ENCODE assay signal across 1 cellular context in genomic region chr10:58268454-58268945, GRCh38.
TF ChIP-seq lines count a peak whose summit lies in the region.

No MANE protein-coding gene starts in this region.

TF ChIP-seq in HepG2, 621 proteins besides CTCF, POLR2A, EP300 and RAD21 (continued from another document):
- TF ChIP-seq, protein P1, sequence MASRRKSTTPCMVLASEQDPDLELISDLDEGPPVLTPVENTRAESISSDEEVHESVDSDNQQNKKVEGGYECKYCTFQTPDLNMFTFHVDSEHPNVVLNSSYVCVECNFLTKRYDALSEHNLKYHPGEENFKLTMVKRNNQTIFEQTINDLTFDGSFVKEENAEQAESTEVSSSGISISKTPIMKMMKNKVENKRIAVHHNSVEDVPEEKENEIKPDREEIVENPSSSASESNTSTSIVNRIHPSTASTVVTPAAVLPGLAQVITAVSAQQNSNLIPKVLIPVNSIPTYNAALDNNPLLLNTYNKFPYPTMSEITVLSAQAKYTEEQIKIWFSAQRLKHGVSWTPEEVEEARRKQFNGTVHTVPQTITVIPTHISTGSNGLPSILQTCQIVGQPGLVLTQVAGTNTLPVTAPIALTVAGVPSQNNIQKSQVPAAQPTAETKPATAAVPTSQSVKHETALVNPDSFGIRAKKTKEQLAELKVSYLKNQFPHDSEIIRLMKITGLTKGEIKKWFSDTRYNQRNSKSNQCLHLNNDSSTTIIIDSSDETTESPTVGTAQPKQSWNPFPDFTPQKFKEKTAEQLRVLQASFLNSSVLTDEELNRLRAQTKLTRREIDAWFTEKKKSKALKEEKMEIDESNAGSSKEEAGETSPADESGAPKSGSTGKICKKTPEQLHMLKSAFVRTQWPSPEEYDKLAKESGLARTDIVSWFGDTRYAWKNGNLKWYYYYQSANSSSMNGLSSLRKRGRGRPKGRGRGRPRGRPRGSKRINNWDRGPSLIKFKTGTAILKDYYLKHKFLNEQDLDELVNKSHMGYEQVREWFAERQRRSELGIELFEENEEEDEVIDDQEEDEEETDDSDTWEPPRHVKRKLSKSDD (CRISPR knock-in tag; IDR thresholded peaks at IDR 0.05; ENCODE audit: low read depth), result no peak
- peak; percentile 97 for TF ChIP-seq ZEB1 (IDR thresholded peaks at IDR 0.05; ENCODE audit: insufficient replicate concordance, low read depth)
- TF ChIP-seq, protein P2, sequence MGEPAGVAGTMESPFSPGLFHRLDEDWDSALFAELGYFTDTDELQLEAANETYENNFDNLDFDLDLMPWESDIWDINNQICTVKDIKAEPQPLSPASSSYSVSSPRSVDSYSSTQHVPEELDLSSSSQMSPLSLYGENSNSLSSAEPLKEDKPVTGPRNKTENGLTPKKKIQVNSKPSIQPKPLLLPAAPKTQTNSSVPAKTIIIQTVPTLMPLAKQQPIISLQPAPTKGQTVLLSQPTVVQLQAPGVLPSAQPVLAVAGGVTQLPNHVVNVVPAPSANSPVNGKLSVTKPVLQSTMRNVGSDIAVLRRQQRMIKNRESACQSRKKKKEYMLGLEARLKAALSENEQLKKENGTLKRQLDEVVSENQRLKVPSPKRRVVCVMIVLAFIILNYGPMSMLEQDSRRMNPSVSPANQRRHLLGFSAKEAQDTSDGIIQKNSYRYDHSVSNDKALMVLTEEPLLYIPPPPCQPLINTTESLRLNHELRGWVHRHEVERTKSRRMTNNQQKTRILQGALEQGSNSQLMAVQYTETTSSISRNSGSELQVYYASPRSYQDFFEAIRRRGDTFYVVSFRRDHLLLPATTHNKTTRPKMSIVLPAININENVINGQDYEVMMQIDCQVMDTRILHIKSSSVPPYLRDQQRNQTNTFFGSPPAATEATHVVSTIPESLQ (CRISPR knock-in tag; conservative IDR thresholded peaks at IDR 0.05), result no peak
- TF ChIP-seq ZBTB14 (CRISPR knock-in tag; IDR thresholded peaks at IDR 0.05), result no peak
- 0 out of 2 replicates have a peak, but pooled peaks have one; percentile 20 for TF ChIP-seq ZNF414 (CRISPR knock-in tag; IDR thresholded peaks at IDR 0.05)
- TF ChIP-seq EED (CRISPR knock-in tag; IDR thresholded peaks at IDR 0.05), result no peak
- no peak for TF ChIP-seq HNRNPH1 (optimal IDR thresholded peaks at IDR 0.05; ENCODE audit: low read depth, low read length)
- 0 out of 2 replicates have a peak, but pooled peaks have one; percentile 3 for TF ChIP-seq XBP1 (CRISPR knock-in tag; IDR thresholded peaks at IDR 0.05)
- no peak for TF ChIP-seq PPARG (CRISPR knock-in tag; conservative IDR thresholded peaks at IDR 0.05)
- TF ChIP-seq ZNF83 (CRISPR knock-in tag; IDR thresholded peaks at IDR 0.05; ENCODE audit: borderline replicate concordance), result no peak
- no peak for TF ChIP-seq ZFP90 (CRISPR knock-in tag; IDR thresholded peaks at IDR 0.05; ENCODE audit: borderline replicate concordance)
- TF ChIP-seq SRSF9 (IDR thresholded peaks at IDR 0.05; ENCODE audit: borderline replicate concordance, insufficient read depth, low read depth, low read length, poor library complexity, severe bottlenecking), result no peak
- TF ChIP-seq CCAR2 (optimal IDR thresholded peaks at IDR 0.05; ENCODE audit: low read depth, low read length), result peak; percentile 73
- TF ChIP-seq RARA (CRISPR knock-in tag; IDR thresholded peaks at IDR 0.05), result no peak
- TF ChIP-seq, protein P3, sequence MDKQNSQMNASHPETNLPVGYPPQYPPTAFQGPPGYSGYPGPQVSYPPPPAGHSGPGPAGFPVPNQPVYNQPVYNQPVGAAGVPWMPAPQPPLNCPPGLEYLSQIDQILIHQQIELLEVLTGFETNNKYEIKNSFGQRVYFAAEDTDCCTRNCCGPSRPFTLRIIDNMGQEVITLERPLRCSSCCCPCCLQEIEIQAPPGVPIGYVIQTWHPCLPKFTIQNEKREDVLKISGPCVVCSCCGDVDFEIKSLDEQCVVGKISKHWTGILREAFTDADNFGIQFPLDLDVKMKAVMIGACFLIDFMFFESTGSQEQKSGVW (CRISPR knock-in tag; IDR thresholded peaks at IDR 0.05; ENCODE audit: borderline replicate concordance), result no peak
- no peak for TF ChIP-seq ZNF333 (CRISPR knock-in tag; IDR thresholded peaks at IDR 0.05; ENCODE audit: borderline replicate concordance)
- TF ChIP-seq U2AF2 (IDR thresholded peaks at IDR 0.05; ENCODE audit: low read depth, low read length), result no peak
- no peak for TF ChIP-seq ZNF234 (CRISPR knock-in tag; conservative IDR thresholded peaks at IDR 0.05)
- TF ChIP-seq, protein P4, sequence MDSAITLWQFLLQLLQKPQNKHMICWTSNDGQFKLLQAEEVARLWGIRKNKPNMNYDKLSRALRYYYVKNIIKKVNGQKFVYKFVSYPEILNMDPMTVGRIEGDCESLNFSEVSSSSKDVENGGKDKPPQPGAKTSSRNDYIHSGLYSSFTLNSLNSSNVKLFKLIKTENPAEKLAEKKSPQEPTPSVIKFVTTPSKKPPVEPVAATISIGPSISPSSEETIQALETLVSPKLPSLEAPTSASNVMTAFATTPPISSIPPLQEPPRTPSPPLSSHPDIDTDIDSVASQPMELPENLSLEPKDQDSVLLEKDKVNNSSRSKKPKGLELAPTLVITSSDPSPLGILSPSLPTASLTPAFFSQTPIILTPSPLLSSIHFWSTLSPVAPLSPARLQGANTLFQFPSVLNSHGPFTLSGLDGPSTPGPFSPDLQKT (CRISPR knock-in tag; IDR thresholded peaks at IDR 0.05; ENCODE audit: borderline replicate concordance), result no peak
- TF ChIP-seq STAT6 (CRISPR knock-in tag; IDR thresholded peaks at IDR 0.05; ENCODE audit: borderline replicate concordance), result 0 out of 2 replicates have a peak, but pooled peaks have one; percentile 58
